In genomic region chr4:24988776-24989175, GRCh38 we compare ENCODE assay signal across 8 cellular contexts. TPM values are rescaled to one million over a fixed set of nuclear protein-coding genes. Genes with fewer than 3 reads are reported as not detected.
A peak's percentile ranks its signal among the peaks of the same experiment; 100 is the strongest.
DNase-seq lines count a peak whose midpoint lies in the region; ATAC-seq and TF ChIP-seq lines count a peak whose summit lies in the region.

No MANE protein-coding gene starts in this region.

- H3K4me3 ChIP-seq in esophagus squamous epithelium = no peak overlapping the region

- no peak for TF ChIP-seq POLR2A in esophagus squamous epithelium (IDR thresholded peaks at IDR 0.05)

- no peaks in the 10 kb centered on the region for H3K4me1 Mint-ChIP-seq in osteocyte (ENCODE audit: unreplicated experiment)

- no peak overlapping the region for H3K4me3 Mint-ChIP-seq in osteocyte (ENCODE audit: unreplicated experiment)

- no peak for ATAC-seq in GM19351 (IDR thresholded peaks at IDR 0.05; ENCODE audit: unreplicated experiment)
- ATAC-seq in HG03342 (IDR thresholded peaks at IDR 0.05; ENCODE audit: unreplicated experiment) = no peak

- H3K36me3 ChIP-seq in esophagus squamous epithelium = no peaks in the 10 kb centered on the region

- no peak overlapping the region for H3K27ac ChIP-seq in esophagus squamous epithelium

- H3K27me3 Mint-ChIP-seq in osteocyte (ENCODE audit: unreplicated experiment) = no peaks in the 10 kb centered on the region

- intact Hi-C loops in esophagus squamous epithelium (cut with DNase I) = no loop called here

- TF ChIP-seq CTCF in GM12873 (IDR thresholded peaks at IDR 0.05; ENCODE audit: insufficient read depth, low read depth, low read length, missing control alignments) (peak; percentile 43), esophagus squamous epithelium (IDR thresholded peaks at IDR 0.05) (peak in 4 of 6 experiments; percentile 8 to 46 (median 16)), osteocyte (IDR thresholded peaks at IDR 0.05) (peak; percentile 43)

- WGBS in esophagus squamous epithelium, 2 donors = 67 to 100% methylated on average over 1 of the region's 1 CpG

- H3K9me3 Mint-ChIP-seq in osteocyte (ENCODE audit: unreplicated experiment) = no peaks in the 10 kb centered on the region

- no peak overlapping the region for H3K27ac Mint-ChIP-seq in osteocyte (ENCODE audit: unreplicated experiment)

- DNase-seq in NCI-H526 treated with DMSO at 0.1 percent for 48 hours (lab: John Stamatoyannopoulos, UW) = peak; percentile 12
- no peak for DNase-seq in esophagus squamous epithelium (lab: John Stamatoyannopoulos, UW)
- no peak for DNase-seq in osteocyte (ENCODE audit: extremely low spot score, unreplicated experiment)
- no peak for DNase-seq in activated CD4-positive, alpha-beta T cell treated with anti-CD3 and anti-CD28 coated beads, Interleukin-2, amount 50 U/mL, for 1 hour
- DNase-seq in NCI-H2107 (lab: John Stamatoyannopoulos, UW) = no peak

- peaks cover 0 to 6% (median 0%) of the 10 kb centered on the region in 3 donors for H3K4me1 ChIP-seq in esophagus squamous epithelium

- no peaks in the 10 kb centered on the region for H3K27me3 ChIP-seq in esophagus squamous epithelium

- H3K36me3 Mint-ChIP-seq in osteocyte (ENCODE audit: unreplicated experiment) = no peaks in the 10 kb centered on the region

- H3K9me3 ChIP-seq in esophagus squamous epithelium = no peaks in the 10 kb centered on the region

RNA-seq across cellular contexts. Expression of gene LGI2, which starts 42.0 kb away (rescaled TPM):
- 1 to 10 TPM in 1 of 4 donors, under 1 TPM in 2, not detected in 1; 0.04 to 3.8 (median 0.57) TPM for total RNA-seq in esophagus squamous epithelium
- total RNA-seq in osteocyte = 0.08 TPM in 1 of 2 replicates, not detected in the other
